ENCODE assay signal across 1 cellular context in the genomic region with DNA sequence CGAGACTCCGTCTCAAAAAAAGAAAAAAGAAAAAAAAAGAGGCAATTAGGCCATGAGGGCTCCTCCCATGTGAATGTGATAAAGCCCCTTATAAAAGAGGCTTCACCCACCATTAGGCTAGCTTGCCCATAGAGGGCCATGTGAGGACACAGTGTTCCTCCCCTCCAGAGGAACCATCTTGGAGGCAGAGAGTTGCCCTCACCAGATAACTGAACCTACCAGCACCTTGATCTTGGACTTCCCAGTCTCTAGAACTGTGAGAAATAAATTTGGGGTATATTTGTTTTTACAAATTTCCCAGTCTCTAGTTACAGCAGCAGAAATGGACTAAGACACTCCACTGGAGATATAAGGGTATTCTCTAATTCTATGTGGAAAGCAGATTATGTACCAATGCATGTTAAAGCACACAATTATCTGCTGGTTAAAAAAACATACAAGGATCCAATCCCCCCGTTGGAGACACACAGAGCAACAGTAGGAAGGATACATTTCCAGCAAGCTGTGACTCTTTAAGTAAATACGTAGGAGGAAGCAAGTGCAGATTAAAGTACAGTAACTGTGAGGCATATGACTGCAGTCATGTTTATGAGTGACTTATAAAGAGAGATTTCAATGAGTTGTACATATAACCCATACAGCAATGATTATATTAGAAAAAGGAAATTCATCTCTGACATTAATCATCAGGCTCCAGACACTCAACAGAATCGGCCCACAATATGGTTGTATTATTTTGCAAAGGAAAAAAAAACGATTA.
A peak's percentile ranks its signal among the peaks of the same experiment; 100 is the strongest.
TF ChIP-seq lines count a peak whose summit lies in the region.

No MANE protein-coding gene starts in this region.

TF ChIP-seq in HepG2, 621 proteins besides CTCF, POLR2A, EP300 and RAD21 (continued from another document and continues in another):
- no peak for TF ChIP-seq SOX13 (IDR thresholded peaks at IDR 0.05)
- TF ChIP-seq SOX13 (CRISPR knock-in tag; conservative IDR thresholded peaks at IDR 0.05 in 1 of 2, IDR thresholded peaks at IDR 0.05 in 1 of 2) = peak in 1 of 2 experiments; percentile 53; a peak in 1 of 4 replicates
- TF ChIP-seq, protein P1, sequence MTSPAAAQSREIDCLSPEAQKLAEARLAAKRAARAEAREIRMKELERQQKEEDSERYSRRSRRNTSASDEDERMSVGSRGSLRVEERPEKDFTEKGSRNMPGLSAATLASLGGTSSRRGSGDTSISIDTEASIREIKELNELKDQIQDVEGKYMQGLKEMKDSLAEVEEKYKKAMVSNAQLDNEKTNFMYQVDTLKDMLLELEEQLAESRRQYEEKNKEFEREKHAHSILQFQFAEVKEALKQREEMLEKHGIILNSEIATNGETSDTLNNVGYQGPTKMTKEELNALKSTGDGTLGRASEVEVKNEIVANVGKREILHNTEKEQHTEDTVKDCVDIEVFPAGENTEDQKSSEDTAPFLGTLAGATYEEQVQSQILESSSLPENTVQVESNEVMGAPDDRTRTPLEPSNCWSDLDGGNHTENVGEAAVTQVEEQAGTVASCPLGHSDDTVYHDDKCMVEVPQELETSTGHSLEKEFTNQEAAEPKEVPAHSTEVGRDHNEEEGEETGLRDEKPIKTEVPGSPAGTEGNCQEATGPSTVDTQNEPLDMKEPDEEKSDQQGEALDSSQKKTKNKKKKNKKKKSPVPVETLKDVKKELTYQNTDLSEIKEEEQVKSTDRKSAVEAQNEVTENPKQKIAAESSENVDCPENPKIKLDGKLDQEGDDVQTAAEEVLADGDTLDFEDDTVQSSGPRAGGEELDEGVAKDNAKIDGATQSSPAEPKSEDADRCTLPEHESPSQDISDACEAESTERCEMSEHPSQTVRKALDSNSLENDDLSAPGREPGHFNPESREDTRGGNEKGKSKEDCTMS (CRISPR knock-in tag; conservative IDR thresholded peaks at IDR 0.05) = no peak
- TF ChIP-seq, protein P2, sequence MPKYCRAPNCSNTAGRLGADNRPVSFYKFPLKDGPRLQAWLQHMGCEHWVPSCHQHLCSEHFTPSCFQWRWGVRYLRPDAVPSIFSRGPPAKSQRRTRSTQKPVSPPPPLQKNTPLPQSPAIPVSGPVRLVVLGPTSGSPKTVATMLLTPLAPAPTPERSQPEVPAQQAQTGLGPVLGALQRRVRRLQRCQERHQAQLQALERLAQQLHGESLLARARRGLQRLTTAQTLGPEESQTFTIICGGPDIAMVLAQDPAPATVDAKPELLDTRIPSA (CRISPR knock-in tag; IDR thresholded peaks at IDR 0.05; ENCODE audit: borderline replicate concordance) = no peak
- no peak for TF ChIP-seq TOPORS (CRISPR knock-in tag; IDR thresholded peaks at IDR 0.05)
- TF ChIP-seq, protein P3, sequence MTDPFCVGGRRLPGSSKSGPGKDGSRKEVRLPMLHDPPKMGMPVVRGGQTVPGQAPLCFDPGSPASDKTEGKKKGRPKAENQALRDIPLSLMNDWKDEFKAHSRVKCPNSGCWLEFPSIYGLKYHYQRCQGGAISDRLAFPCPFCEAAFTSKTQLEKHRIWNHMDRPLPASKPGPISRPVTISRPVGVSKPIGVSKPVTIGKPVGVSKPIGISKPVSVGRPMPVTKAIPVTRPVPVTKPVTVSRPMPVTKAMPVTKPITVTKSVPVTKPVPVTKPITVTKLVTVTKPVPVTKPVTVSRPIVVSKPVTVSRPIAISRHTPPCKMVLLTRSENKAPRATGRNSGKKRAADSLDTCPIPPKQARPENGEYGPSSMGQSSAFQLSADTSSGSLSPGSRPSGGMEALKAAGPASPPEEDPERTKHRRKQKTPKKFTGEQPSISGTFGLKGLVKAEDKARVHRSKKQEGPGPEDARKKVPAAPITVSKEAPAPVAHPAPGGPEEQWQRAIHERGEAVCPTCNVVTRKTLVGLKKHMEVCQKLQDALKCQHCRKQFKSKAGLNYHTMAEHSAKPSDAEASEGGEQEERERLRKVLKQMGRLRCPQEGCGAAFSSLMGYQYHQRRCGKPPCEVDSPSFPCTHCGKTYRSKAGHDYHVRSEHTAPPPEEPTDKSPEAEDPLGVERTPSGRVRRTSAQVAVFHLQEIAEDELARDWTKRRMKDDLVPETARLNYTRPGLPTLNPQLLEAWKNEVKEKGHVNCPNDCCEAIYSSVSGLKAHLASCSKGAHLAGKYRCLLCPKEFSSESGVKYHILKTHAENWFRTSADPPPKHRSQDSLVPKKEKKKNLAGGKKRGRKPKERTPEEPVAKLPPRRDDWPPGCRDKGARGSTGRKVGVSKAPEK (CRISPR knock-in tag; IDR thresholded peaks at IDR 0.05; ENCODE audit: borderline replicate concordance) = no peak
- no peak for TF ChIP-seq SRSF9 (IDR thresholded peaks at IDR 0.05; ENCODE audit: borderline replicate concordance, insufficient read depth, low read depth, low read length, poor library complexity, severe bottlenecking)
- TF ChIP-seq, protein P4, sequence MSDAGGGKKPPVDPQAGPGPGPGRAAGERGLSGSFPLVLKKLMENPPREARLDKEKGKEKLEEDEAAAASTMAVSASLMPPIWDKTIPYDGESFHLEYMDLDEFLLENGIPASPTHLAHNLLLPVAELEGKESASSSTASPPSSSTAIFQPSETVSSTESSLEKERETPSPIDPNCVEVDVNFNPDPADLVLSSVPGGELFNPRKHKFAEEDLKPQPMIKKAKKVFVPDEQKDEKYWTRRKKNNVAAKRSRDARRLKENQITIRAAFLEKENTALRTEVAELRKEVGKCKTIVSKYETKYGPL (CRISPR knock-in tag; IDR thresholded peaks at IDR 0.05) = no peak
- TF ChIP-seq BRCA1 (CRISPR knock-in tag; IDR thresholded peaks at IDR 0.05) = no peak
- no peak for TF ChIP-seq JUN (CRISPR knock-in tag; IDR thresholded peaks at IDR 0.05)
- TF ChIP-seq, protein P5, sequence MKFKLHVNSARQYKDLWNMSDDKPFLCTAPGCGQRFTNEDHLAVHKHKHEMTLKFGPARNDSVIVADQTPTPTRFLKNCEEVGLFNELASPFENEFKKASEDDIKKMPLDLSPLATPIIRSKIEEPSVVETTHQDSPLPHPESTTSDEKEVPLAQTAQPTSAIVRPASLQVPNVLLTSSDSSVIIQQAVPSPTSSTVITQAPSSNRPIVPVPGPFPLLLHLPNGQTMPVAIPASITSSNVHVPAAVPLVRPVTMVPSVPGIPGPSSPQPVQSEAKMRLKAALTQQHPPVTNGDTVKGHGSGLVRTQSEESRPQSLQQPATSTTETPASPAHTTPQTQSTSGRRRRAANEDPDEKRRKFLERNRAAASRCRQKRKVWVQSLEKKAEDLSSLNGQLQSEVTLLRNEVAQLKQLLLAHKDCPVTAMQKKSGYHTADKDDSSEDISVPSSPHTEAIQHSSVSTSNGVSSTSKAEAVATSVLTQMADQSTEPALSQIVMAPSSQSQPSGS (CRISPR knock-in tag; IDR thresholded peaks at IDR 0.05) = no peak
- TF ChIP-seq, protein P6, sequence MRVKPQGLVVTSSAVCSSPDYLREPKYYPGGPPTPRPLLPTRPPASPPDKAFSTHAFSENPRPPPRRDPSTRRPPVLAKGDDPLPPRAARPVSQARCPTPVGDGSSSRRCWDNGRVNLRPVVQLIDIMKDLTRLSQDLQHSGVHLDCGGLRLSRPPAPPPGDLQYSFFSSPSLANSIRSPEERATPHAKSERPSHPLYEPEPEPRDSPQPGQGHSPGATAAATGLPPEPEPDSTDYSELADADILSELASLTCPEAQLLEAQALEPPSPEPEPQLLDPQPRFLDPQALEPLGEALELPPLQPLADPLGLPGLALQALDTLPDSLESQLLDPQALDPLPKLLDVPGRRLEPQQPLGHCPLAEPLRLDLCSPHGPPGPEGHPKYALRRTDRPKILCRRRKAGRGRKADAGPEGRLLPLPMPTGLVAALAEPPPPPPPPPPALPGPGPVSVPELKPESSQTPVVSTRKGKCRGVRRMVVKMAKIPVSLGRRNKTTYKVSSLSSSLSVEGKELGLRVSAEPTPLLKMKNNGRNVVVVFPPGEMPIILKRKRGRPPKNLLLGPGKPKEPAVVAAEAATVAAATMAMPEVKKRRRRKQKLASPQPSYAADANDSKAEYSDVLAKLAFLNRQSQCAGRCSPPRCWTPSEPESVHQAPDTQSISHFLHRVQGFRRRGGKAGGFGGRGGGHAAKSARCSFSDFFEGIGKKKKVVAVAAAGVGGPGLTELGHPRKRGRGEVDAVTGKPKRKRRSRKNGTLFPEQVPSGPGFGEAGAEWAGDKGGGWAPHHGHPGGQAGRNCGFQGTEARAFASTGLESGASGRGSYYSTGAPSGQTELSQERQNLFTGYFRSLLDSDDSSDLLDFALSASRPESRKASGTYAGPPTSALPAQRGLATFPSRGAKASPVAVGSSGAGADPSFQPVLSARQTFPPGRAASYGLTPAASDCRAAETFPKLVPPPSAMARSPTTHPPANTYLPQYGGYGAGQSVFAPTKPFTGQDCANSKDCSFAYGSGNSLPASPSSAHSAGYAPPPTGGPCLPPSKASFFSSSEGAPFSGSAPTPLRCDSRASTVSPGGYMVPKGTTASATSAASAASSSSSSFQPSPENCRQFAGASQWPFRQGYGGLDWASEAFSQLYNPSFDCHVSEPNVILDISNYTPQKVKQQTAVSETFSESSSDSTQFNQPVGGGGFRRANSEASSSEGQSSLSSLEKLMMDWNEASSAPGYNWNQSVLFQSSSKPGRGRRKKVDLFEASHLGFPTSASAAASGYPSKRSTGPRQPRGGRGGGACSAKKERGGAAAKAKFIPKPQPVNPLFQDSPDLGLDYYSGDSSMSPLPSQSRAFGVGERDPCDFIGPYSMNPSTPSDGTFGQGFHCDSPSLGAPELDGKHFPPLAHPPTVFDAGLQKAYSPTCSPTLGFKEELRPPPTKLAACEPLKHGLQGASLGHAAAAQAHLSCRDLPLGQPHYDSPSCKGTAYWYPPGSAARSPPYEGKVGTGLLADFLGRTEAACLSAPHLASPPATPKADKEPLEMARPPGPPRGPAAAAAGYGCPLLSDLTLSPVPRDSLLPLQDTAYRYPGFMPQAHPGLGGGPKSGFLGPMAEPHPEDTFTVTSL (CRISPR knock-in tag; IDR thresholded peaks at IDR 0.05; ENCODE audit: borderline replicate concordance) = peak; percentile 86
- TF ChIP-seq ZNF546 (CRISPR knock-in tag; conservative IDR thresholded peaks at IDR 0.05) = no peak
- no peak for TF ChIP-seq ZNF558 (CRISPR knock-in tag; IDR thresholded peaks at IDR 0.05; ENCODE audit: borderline replicate concordance)
- TF ChIP-seq ZNF850 (CRISPR knock-in tag; conservative IDR thresholded peaks at IDR 0.05) = no peak
- TF ChIP-seq, protein P7, sequence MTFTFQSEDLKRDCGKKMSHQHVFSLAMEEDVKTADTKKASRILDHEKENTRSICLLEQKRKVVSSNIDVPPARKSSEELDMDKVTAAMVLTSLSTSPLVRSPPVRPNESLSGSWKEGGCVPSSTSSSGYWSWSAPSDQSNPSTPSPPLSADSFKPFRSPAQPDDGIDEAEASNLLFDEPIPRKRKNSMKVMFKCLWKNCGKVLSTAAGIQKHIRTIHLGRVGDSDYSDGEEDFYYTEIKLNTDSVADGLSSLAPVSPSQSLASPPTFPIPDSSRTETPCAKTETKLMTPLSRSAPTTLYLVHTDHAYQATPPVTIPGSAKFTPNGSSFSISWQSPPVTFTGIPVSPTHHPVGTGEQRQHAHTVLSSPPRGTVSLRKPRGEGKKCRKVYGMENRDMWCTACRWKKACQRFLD (CRISPR knock-in tag; IDR thresholded peaks at IDR 0.05; ENCODE audit: borderline replicate concordance) = no peak
- TF ChIP-seq SETDB1 (CRISPR knock-in tag; IDR thresholded peaks at IDR 0.05; ENCODE audit: borderline replicate concordance) = no peak
- TF ChIP-seq ATRX (CRISPR knock-in tag; IDR thresholded peaks at IDR 0.05; ENCODE audit: borderline replicate concordance) = no peak
- TF ChIP-seq HNRNPUL1 (IDR thresholded peaks at IDR 0.05; ENCODE audit: low read depth, low read length) = 0 out of 2 replicates have a peak, but pooled peaks have one; percentile 23
- TF ChIP-seq, protein P8, sequence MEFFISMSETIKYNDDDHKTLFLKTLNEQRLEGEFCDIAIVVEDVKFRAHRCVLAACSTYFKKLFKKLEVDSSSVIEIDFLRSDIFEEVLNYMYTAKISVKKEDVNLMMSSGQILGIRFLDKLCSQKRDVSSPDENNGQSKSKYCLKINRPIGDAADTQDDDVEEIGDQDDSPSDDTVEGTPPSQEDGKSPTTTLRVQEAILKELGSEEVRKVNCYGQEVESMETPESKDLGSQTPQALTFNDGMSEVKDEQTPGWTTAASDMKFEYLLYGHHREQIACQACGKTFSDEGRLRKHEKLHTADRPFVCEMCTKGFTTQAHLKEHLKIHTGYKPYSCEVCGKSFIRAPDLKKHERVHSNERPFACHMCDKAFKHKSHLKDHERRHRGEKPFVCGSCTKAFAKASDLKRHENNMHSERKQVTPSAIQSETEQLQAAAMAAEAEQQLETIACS (CRISPR knock-in tag; IDR thresholded peaks at IDR 0.05) = no peak
- no peak for TF ChIP-seq IRF2 (CRISPR knock-in tag; IDR thresholded peaks at IDR 0.05)
- TF ChIP-seq, protein P9, sequence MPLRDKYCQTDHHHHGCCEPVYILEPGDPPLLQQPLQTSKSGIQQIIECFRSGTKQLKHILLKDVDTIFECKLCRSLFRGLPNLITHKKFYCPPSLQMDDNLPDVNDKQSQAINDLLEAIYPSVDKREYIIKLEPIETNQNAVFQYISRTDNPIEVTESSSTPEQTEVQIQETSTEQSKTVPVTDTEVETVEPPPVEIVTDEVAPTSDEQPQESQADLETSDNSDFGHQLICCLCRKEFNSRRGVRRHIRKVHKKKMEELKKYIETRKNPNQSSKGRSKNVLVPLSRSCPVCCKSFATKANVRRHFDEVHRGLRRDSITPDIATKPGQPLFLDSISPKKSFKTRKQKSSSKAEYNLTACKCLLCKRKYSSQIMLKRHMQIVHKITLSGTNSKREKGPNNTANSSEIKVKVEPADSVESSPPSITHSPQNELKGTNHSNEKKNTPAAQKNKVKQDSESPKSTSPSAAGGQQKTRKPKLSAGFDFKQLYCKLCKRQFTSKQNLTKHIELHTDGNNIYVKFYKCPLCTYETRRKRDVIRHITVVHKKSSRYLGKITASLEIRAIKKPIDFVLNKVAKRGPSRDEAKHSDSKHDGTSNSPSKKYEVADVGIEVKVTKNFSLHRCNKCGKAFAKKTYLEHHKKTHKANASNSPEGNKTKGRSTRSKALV (CRISPR knock-in tag; IDR thresholded peaks at IDR 0.05) = no peak
- TF ChIP-seq, protein P10, sequence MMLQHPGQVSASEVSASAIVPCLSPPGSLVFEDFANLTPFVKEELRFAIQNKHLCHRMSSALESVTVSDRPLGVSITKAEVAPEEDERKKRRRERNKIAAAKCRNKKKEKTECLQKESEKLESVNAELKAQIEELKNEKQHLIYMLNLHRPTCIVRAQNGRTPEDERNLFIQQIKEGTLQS (CRISPR knock-in tag; IDR thresholded peaks at IDR 0.05) = no peak
